8 cellular contexts compared by ENCODE assay signal in genomic region chr3:197023241-197023997, GRCh38. TPM values are rescaled to one million over a fixed set of nuclear protein-coding genes. Genes with fewer than 3 reads are reported as not detected.
DNase-seq lines count a peak whose midpoint lies in the region; ATAC-seq and TF ChIP-seq lines count a peak whose summit lies in the region.

No MANE protein-coding gene starts in this region.

- peaks cover 31% of the 10 kb centered on the region for H3K27me3 Mint-ChIP-seq in osteocyte (ENCODE audit: unreplicated experiment)

- no peaks in the 10 kb centered on the region for H3K36me3 Mint-ChIP-seq in osteocyte (ENCODE audit: unreplicated experiment)

- H3K27ac Mint-ChIP-seq in osteocyte (ENCODE audit: unreplicated experiment): no peak overlapping the region

- H3K4me1 Mint-ChIP-seq in osteocyte (ENCODE audit: unreplicated experiment): peaks cover 14% of the 10 kb centered on the region

- H3K9ac ChIP-seq in HUES6 (ENCODE audit: low read length): no peak overlapping the region

- H3K4me3 ChIP-seq in BE2C (ENCODE audit: low read depth, low read length): peak overlapping the region; percentile 49
- H3K4me3 ChIP-seq in HUES6 (ENCODE audit: low read depth, low read length): 0 out of 2 replicates have a peak overlapping the region, but pooled peaks have one; percentile 4

- no peak overlapping the region for H3K27ac ChIP-seq in HUES6 (ENCODE audit: low read depth, low read length)

- peak; percentile 36 for DNase-seq in BE2C
- peak; percentile 63 for DNase-seq in SW480 (ENCODE audit: low spot score)
- peak; percentile 77 for DNase-seq in osteocyte (ENCODE audit: extremely low spot score, unreplicated experiment)
- DNase-seq in NCI-H748 (lab: John Stamatoyannopoulos, UW; ENCODE audit: unreplicated experiment): no peak
- no peak for DNase-seq in NK-92 treated with Interleukin-12 subunit alpha and Interleukin-12 subunit beta, amount 100 ng/mL, for 24 hours (lab: John Stamatoyannopoulos, UW)

- ATAC-seq in GM18517 (IDR thresholded peaks at IDR 0.05; ENCODE audit: unreplicated experiment): peak; percentile 65
- ATAC-seq in GM19395 (IDR thresholded peaks at IDR 0.05; ENCODE audit: unreplicated experiment): no peak

- H3K4me3 Mint-ChIP-seq in osteocyte (ENCODE audit: unreplicated experiment): peak overlapping the region; percentile 16

- H3K27me3 ChIP-seq in BE2C (no peaks in the 10 kb centered on the region), HUES6 (ENCODE audit: control insufficient read depth, insufficient read depth, low read length) (peaks cover 3% of the 10 kb centered on the region)

- no peaks in the 10 kb centered on the region for H3K9me3 Mint-ChIP-seq in osteocyte (ENCODE audit: unreplicated experiment)

- H3K4me1 ChIP-seq in BE2C (peaks cover 19% of the 10 kb centered on the region), HUES6 (ENCODE audit: control insufficient read depth, insufficient read depth, low read length) (peaks cover 33% of the 10 kb centered on the region)

- H3K9me3 ChIP-seq in BE2C (no peaks in the 10 kb centered on the region), HUES6 (ENCODE audit: control insufficient read depth, insufficient read depth, low read depth, low read length) (no peaks in the 10 kb centered on the region)

- TF ChIP-seq CTCF in BE2C (IDR thresholded peaks at IDR 0.05; ENCODE audit: low read depth, low read length) (no peak), osteocyte (IDR thresholded peaks at IDR 0.05) (no peak)

- H3K36me3 ChIP-seq in BE2C (no peaks in the 10 kb centered on the region), HUES6 (ENCODE audit: control insufficient read depth, insufficient read depth, low read length) (no peaks in the 10 kb centered on the region)

RNA-seq across cellular contexts. Expression of gene MELTF, which starts 6.2 kb away (rescaled TPM):
- polyA plus RNA-seq in BE2C (2012; ENCODE audit: insufficient read depth, insufficient read length, low read depth): 9.4 TPM
- 1.4 and 1.9 TPM in 2 replicates for total RNA-seq in osteocyte

RNA-seq across cellular contexts. Expression of gene PIGZ, which starts 54.8 kb away (rescaled TPM):
- polyA plus RNA-seq in BE2C (2012; ENCODE audit: insufficient read depth, insufficient read length, low read depth): 3.1 TPM
- 7.9 and 9.5 TPM in 2 replicates for total RNA-seq in osteocyte

Comparison
In these comparisons a context has a peak if more than half of its experiments do, and no peak if none do; other contexts are left out.
1. DNase-seq: peak in BE2C (single experiment), SW480 (single experiment) and osteocyte (single experiment); none in NCI-H748 (single experiment) and NK-92 treated with Interleukin-12 subunit alpha and Interleukin-12 subunit beta, amount 100 ng/mL, for 24 hours (single experiment).